19 cellular contexts compared by ENCODE assay signal in genomic region chr6:168093071-168093505, GRCh38. TPM values are rescaled to one million over a fixed set of nuclear protein-coding genes. Genes with fewer than 3 reads are reported as not detected.
DNase-seq lines count a peak whose midpoint lies in the region; ATAC-seq, FAIRE-seq and TF ChIP-seq lines count a peak whose summit lies in the region.
"Had no signal": no experiment of that assay in that cellular context is flagged by ENCODE, and none has a peak within 500 bp of the region (broad histone marks: within the 10 kb centered on the region; RNA-seq: fewer than 3 reads in every experiment).

No MANE protein-coding gene starts in this region.

- no peaks in the 10 kb centered on the region for H3K9me2 ChIP-seq in SK-N-SH
- H3K9me2 ChIP-seq in GM23248 (ENCODE audit: insufficient read depth), result no peaks in the 10 kb centered on the region

- FAIRE-seq in HepG2 (lab: Jason Lieb, UNC), result no peak
- FAIRE-seq: H54 had no signal

- TF ChIP-seq RAD21 in SK-N-SH (IDR thresholded peaks at IDR 0.05; ENCODE audit: low read length) (no peak), HepG2 (CRISPR knock-in tag; IDR thresholded peaks at IDR 0.05) (no peak)

- H3K36me3 ChIP-seq in SK-N-SH (replicated peaks in 1 of 2; ENCODE audit: control insufficient read depth in 1 of 2, insufficient read depth in 2 of 2, low read length in 1 of 2), result no peaks in the 10 kb centered on the region
- no peaks in the 10 kb centered on the region for H3K36me3 ChIP-seq in HepG2 (replicated peaks in 1 of 2; ENCODE audit: control insufficient read depth in 1 of 2, insufficient read depth in 2 of 2, low read length in 2 of 2)
- H3K36me3 ChIP-seq in spleen, result no peaks in the 10 kb centered on the region
- no peaks in the 10 kb centered on the region for H3K36me3 ChIP-seq in GM23248 (ENCODE audit: low read depth)
- H3K36me3 ChIP-seq: BLaER1, SJSA1 had no signal

- H2AFZ ChIP-seq in SK-N-SH (ENCODE audit: low read depth), result no peak overlapping the region
- no peak overlapping the region for H2AFZ ChIP-seq in HepG2 (ENCODE audit: low read length)
- H2AFZ ChIP-seq in GM23248, result no peak overlapping the region

- no peaks in the 10 kb centered on the region for H3K36me3 Mint-ChIP-seq in activated T-helper 17 cell treated with anti-CD3 and anti-CD28 coated beads, Interleukin-2, amount 50 U/mL, for 72 hours (ENCODE audit: low read depth)

- no peak overlapping the region for H3K27ac Mint-ChIP-seq in activated T-helper 17 cell treated with anti-CD3 and anti-CD28 coated beads, Interleukin-2, amount 50 U/mL, for 72 hours

- H3K27me3 ChIP-seq in SK-N-SH (ENCODE audit: insufficient read depth) (no peaks in the 10 kb centered on the region), HepG2 (ENCODE audit: control insufficient read depth in 1 of 2, insufficient read depth in 2 of 2, low read length in 2 of 2) (peaks cover 7 to 68% of the 10 kb centered on the region in 2 experiments; a peak in 4 of 5 replicates), spleen (replicated peaks in 1 of 7) (peaks cover 0 to 8% (median 0%) of the 10 kb centered on the region in 7 donors), GM23248 (replicated peaks; ENCODE audit: insufficient read depth) (no peaks in the 10 kb centered on the region; the same call in 1 of the 2 replicates)
- H3K27me3 ChIP-seq: BLaER1, SJSA1 had no signal

- POLR2A ChIA-PET in SK-N-SH (lab: Yijun Ruan, JAX), result no interaction called here
- POLR2A ChIA-PET in HepG2 (lab: Yijun Ruan, JAX), result no interaction called here

- no peak overlapping the region for H3K4me2 ChIP-seq in SK-N-SH
- no peak overlapping the region for H3K4me2 ChIP-seq in HepG2 (ENCODE audit: low read depth, low read length)
- H3K4me2 ChIP-seq in GM23248 (ENCODE audit: unreplicated experiment), result no peak overlapping the region
- H3K4me2 ChIP-seq: BLaER1 had no signal

- H3K4me3 Mint-ChIP-seq in activated T-helper 17 cell treated with anti-CD3 and anti-CD28 coated beads, Interleukin-2, amount 50 U/mL, for 72 hours, result no peak overlapping the region

- H3K4me1 ChIP-seq in SK-N-SH (ENCODE audit: control insufficient read depth in 1 of 2, insufficient read depth in 2 of 2, low read depth in 1 of 2, low read length in 1 of 2) (peaks cover 0 to 23% of the 10 kb centered on the region in 2 experiments; a peak in 1 of 4 replicates), HepG2 (ENCODE audit: insufficient read depth, low read length) (peaks cover 27% of the 10 kb centered on the region), spleen (peaks cover 0 to 6% (median 2%) of the 10 kb centered on the region in 6 donors), GM23248 (ENCODE audit: insufficient read depth) (no peaks in the 10 kb centered on the region)
- H3K4me1 ChIP-seq: SJSA1 had no signal

- no peaks in the 10 kb centered on the region for H3K9me3 ChIP-seq in SK-N-SH
- H3K9me3 ChIP-seq in HepG2 (ENCODE audit: low read length), result no peaks in the 10 kb centered on the region
- H3K9me3 ChIP-seq in spleen, result peaks cover 0 to 12% (median 9%) of the 10 kb centered on the region in 8 donors
- H3K9me3 ChIP-seq in GM23248 (ENCODE audit: low read depth), result no peaks in the 10 kb centered on the region
- H3K9me3 ChIP-seq: BLaER1 had no signal

- 48% methylated on average over 8 of the region's 12 CpGs for WGBS in SK-N-SH (ENCODE audit: low lambda C conversion rate)
- 17% methylated on average over 10 of the region's 12 CpGs for WGBS in HepG2 (ENCODE audit: low lambda C conversion rate)
- 57 to 91% (median 75%) methylated on average over 7 to 12 of the region's 12 CpGs for WGBS in spleen, 5 donors
- WGBS in GM23248 (ENCODE audit: low coverage in 1 of 2, low lambda C conversion rate in 2 of 2, missing lambda C conversion rate in 2 of 2), 2 experiments, result 54 to 55% methylated on average over 12 of the region's 12 CpGs

- TF ChIP-seq CTCF in SK-N-SH (IDR thresholded peaks at IDR 0.05) (no peak), HepG2 (CRISPR knock-in tag; IDR thresholded peaks at IDR 0.05) (no peak), spleen (IDR thresholded peaks at IDR 0.05 in 8 of 11, conservative IDR thresholded peaks at IDR 0.05 in 3 of 11) (no peak)

- no peak for TF ChIP-seq POLR2A in HepG2 (IDR thresholded peaks at IDR 0.05; ENCODE audit: insufficient read depth in 1 of 2, low read depth in 2 of 2, low read length in 2 of 2)
- TF ChIP-seq POLR2A in spleen (IDR thresholded peaks at IDR 0.05), result no peak

- H3K4me1 Mint-ChIP-seq in activated T-helper 17 cell treated with anti-CD3 and anti-CD28 coated beads, Interleukin-2, amount 50 U/mL, for 72 hours, result no peaks in the 10 kb centered on the region

- CTCF ChIA-PET in SK-N-SH (lab: Yijun Ruan, JAX) (interaction anchor here (1.2 to 1.6 kb wide), 2 partner anchors 11 to 17 kb away, joined by 3 to 4 read pairs; no protein-coding TSS in a partner anchor), HepG2 (lab: Yijun Ruan, JAX; ENCODE audit: low intra/inter-chr PET ratio, low total read pairs) (no interaction called here)

- no peak overlapping the region for H3K4me3 ChIP-seq in SK-N-SH (ENCODE audit: low read depth in 2 of 2, low read length in 1 of 2)
- no peak overlapping the region for H3K4me3 ChIP-seq in HepG2 (replicated peaks in 1 of 3; ENCODE audit: insufficient read depth in 1 of 3, low read depth in 2 of 3, low read length in 3 of 3)
- no peak overlapping the region for H3K4me3 ChIP-seq in spleen
- H3K4me3 ChIP-seq in GM23248, result no peak overlapping the region
- H3K4me3 ChIP-seq: BLaER1, SJSA1 had no signal

- in situ Hi-C loops in HepG2 (cut with HindIII; ENCODE audit: extremely low pct_ligation_motif_present, low pct_unique_long_range_greater_than_20kb), result no loop called here
- in situ Hi-C loops in GM23248 (cut with MboI), result no loop called here

- H4K20me1 ChIP-seq in SK-N-SH (ENCODE audit: insufficient read depth), result no peaks in the 10 kb centered on the region
- H4K20me1 ChIP-seq in HepG2 (ENCODE audit: insufficient read depth, low read length), result no peaks in the 10 kb centered on the region
- H4K20me1 ChIP-seq in GM23248 (ENCODE audit: insufficient read depth), result no peaks in the 10 kb centered on the region
- H4K20me1 ChIP-seq: BLaER1 had no signal

- no TSS peak for BruUV-seq in HepG2 (replicated peaks; lab: Mats Ljungman, UMichigan)

- H3K9ac ChIP-seq in SK-N-SH, result no peak overlapping the region
- no peak overlapping the region for H3K9ac ChIP-seq in HepG2 (ENCODE audit: insufficient read depth, low read depth, low read length)
- H3K9ac ChIP-seq in GM23248, result no peak overlapping the region
- H3K9ac ChIP-seq: BLaER1 had no signal

- peaks cover 5% of the 10 kb centered on the region for H3K9me3 Mint-ChIP-seq in activated T-helper 17 cell treated with anti-CD3 and anti-CD28 coated beads, Interleukin-2, amount 50 U/mL, for 72 hours

- H3K79me2 ChIP-seq in SK-N-SH (ENCODE audit: insufficient read depth), result no peaks in the 10 kb centered on the region
- H3K79me2 ChIP-seq in HepG2 (ENCODE audit: insufficient read depth, low read length), result no peaks in the 10 kb centered on the region
- H3K79me2 ChIP-seq in GM23248 (ENCODE audit: insufficient read depth), result no peaks in the 10 kb centered on the region

- no peak overlapping the region for H3K27ac ChIP-seq in SK-N-SH (ENCODE audit: low read depth in 2 of 2, low read length in 1 of 2)
- no peak overlapping the region for H3K27ac ChIP-seq in HepG2 (ENCODE audit: extremely low read length, insufficient read depth, low read length)
- peak overlapping the region in 1 of 8 donors; percentile 37 for H3K27ac ChIP-seq in spleen
- H3K27ac ChIP-seq in GM23248, result no peak overlapping the region
- H3K27ac ChIP-seq: BLaER1, SJSA1 had no signal

- intact Hi-C loops in HepG2 (cut with micrococcal nuclease; ENCODE audit: unreplicated experiment), result no loop called here
- intact Hi-C loops in spleen (cut with DNase I; ENCODE audit: low total_unique reads), result no loop called here

- DNase-seq in SK-N-SH, result peak; percentile 63
- DNase-seq in NCI-H748 (lab: John Stamatoyannopoulos, UW; ENCODE audit: unreplicated experiment), result peak; percentile 69
- DNase-seq in HepG2 (ENCODE audit: low spot score), result peak; percentile 69
- DNase-seq in spleen, result peak; percentile 76
- DNase-seq in GM23248, result no peak
- DNase-seq in HPDE6-E6E7 (ENCODE audit: extremely low spot score), result no peak
- DNase-seq: 8988T, Karpas-422, NCI-H1417, NCI-H1930, NCI-H2171, NCI-H524 treated with DMSO at 0.1 percent for 48 hours, RPMI8226 had no signal

- H3F3A ChIP-seq in SK-N-SH (replicated peaks; ENCODE audit: insufficient read depth) (no peaks in the 10 kb centered on the region), GM23248 (ENCODE audit: insufficient read depth) (no peaks in the 10 kb centered on the region)

- peaks cover 6% of the 10 kb centered on the region for H3K27me3 Mint-ChIP-seq in activated T-helper 17 cell treated with anti-CD3 and anti-CD28 coated beads, Interleukin-2, amount 50 U/mL, for 72 hours

- 0 out of 4 replicates have a peak, but pooled peaks of 1 of the 2 experiments have one; percentile 18 for TF ChIP-seq EP300 in SK-N-SH (IDR thresholded peaks at IDR 0.05; ENCODE audit: borderline replicate concordance in 1 of 2, low read depth in 1 of 2, low read length in 1 of 2)
- TF ChIP-seq EP300 in HepG2 (IDR thresholded peaks at IDR 0.05; ENCODE audit: low read depth in 2 of 2, low read length in 2 of 2), result no peak
- no peak for TF ChIP-seq EP300 in HepG2 (CRISPR knock-in tag; IDR thresholded peaks at IDR 0.05; ENCODE audit: borderline replicate concordance)

- ATAC-seq in SK-N-SH treated with all-trans-retinoic acid at 6 μM for 48 hours, result no peak
- ATAC-seq in HepG2, result peak; percentile 21
- ATAC-seq in activated T-helper 17 cell treated with anti-CD3 and anti-CD28 coated beads, Interleukin-2, amount 50 U/mL, for 72 hours (replicated peaks), result no peak

RNA-seq across cellular contexts. Expression of gene FRMD1, which starts 14.1 kb away (rescaled TPM):
- polyA plus RNA-seq in SK-N-SH (2012; rRNA removed), result 0.02 TPM in 1 of 2 replicates, not detected in the other
- polyA plus RNA-seq in SK-N-SH (2012; cell fraction: cytosol; rRNA removed), result 0.01 TPM in 1 of 2 replicates, not detected in the other
- 0.01 and 0.08 TPM in 2 replicates for polyA plus RNA-seq in SK-N-SH (2012; cell fraction: nucleus; rRNA removed)
- not detected in 2 replicates for total RNA-seq in HepG2 (2016; rRNA removed; fragmentation: Illumina TruSeq; extraction: Trizol)
- not detected in 2 replicates for total RNA-seq in HepG2 (2016; cell fraction: cytosol; rRNA removed; fragmentation: Illumina TruSeq; extraction: Trizol; ENCODE audit: low read depth)
- not detected in 2 replicates for total RNA-seq in HepG2 (2016; cell fraction: insoluble cytoplasmic fraction; rRNA removed; fragmentation: Illumina TruSeq; extraction: Trizol)
- not detected in 2 replicates for total RNA-seq in HepG2 (2016; cell fraction: membrane; rRNA removed; fragmentation: Illumina TruSeq; extraction: Trizol)
- not detected in 2 replicates for total RNA-seq in HepG2 (2016; cell fraction: nucleus; rRNA removed; fragmentation: Illumina TruSeq; extraction: Trizol)
- polyA plus RNA-seq in HepG2 (2011; rRNA removed), result 0.01 and 0.09 TPM in 2 replicates
- 0.01 and 0.03 TPM in 2 replicates for polyA plus RNA-seq in HepG2 (2011; cell fraction: cytosol; rRNA removed)
- 0.14 and 0.32 TPM in 2 replicates for polyA plus RNA-seq in HepG2 (2011; cell fraction: nucleus; rRNA removed)
- 0.05 TPM in 2 replicates for polyA plus RNA-seq in HepG2 (2012)
- not detected in 2 replicates for polyA plus RNA-seq in HepG2 (2016; cell fraction: cytosol; fragmentation: Illumina TruSeq; extraction: Trizol; ENCODE audit: low read depth)
- not detected in 2 replicates for polyA plus RNA-seq in HepG2 (2016; cell fraction: insoluble cytoplasmic fraction; fragmentation: Illumina TruSeq; extraction: Trizol; ENCODE audit: low read depth)
- polyA plus RNA-seq in HepG2 (2016; cell fraction: membrane; fragmentation: Illumina TruSeq; extraction: Trizol; ENCODE audit: low read depth), result not detected in 2 replicates
- polyA plus RNA-seq in HepG2 (2016; cell fraction: nucleus; fragmentation: Illumina TruSeq; extraction: Trizol; ENCODE audit: insufficient read depth, low read depth), result not detected in 2 replicates
- polyA minus RNA-seq in HepG2 (2011; rRNA and poly(A)+ RNA removed; ENCODE audit: low replicate concordance), result 0.04 TPM in 1 of 2 replicates, not detected in the other
- not detected in 2 replicates for polyA minus RNA-seq in HepG2 (2011; cell fraction: cytosol; rRNA and poly(A)+ RNA removed)
- 0.13 TPM in 1 of 2 replicates, not detected in the other for polyA minus RNA-seq in HepG2 (2011; cell fraction: nucleus; rRNA and poly(A)+ RNA removed)
- 1 to 10 TPM in 6 of 7 donors, under 1 TPM in 1; 0.59 to 9.5 (median 1.5) TPM for total RNA-seq in spleen
- polyA plus RNA-seq in spleen, result 1 to 10 TPM in 1 of 3 donors, under 1 TPM in 2; 0.14 to 3.1 (median 0.33) TPM
- not detected in 2 replicates for total RNA-seq in GM23248 (2014; rRNA removed; shearing (Covaris generic))
- not detected in 2 replicates for polyA plus RNA-seq in GM23248 (2016; fragmentation: Nextera tagmentation; extraction: Ambion mirVana)
- not detected for total RNA-seq in activated T-helper 17 cell treated with anti-CD3 and anti-CD28 coated beads, Interleukin-2, amount 50 U/mL, for 72 hours
- total RNA-seq: OCI-LY7, SJSA1 had no signal

Comparison
In these comparisons a context has a peak if more than half of its experiments do, and no peak if none do; other contexts are left out.
1. DNase-seq: peak in SK-N-SH (single experiment), NCI-H748 (single experiment), HepG2 (single experiment) and spleen (single experiment); none in GM23248 (single experiment) and HPDE6-E6E7 (single experiment).
2. Of the 25 proteins assayed by ChIP-seq in both HepG2 and SK-N-SH: peak only in HepG2: RXRA and TAF1; only in SK-N-SH: none; in both: none; in neither: 22; mixed calls (peak in some experiments, not most) for 1.